17 cellular contexts compared by ENCODE assay signal in genomic region chr11:76657824-76658170, GRCh38. TPM values are rescaled to one million over a fixed set of nuclear protein-coding genes. Genes with fewer than 3 reads are reported as not detected.
DNase-seq lines count a peak whose midpoint lies in the region; ATAC-seq, FAIRE-seq and TF ChIP-seq lines count a peak whose summit lies in the region.
"Had no signal": no experiment of that assay in that cellular context is flagged by ENCODE, and none has a peak within 500 bp of the region (broad histone marks: within the 10 kb centered on the region; RNA-seq: fewer than 3 reads in every experiment).

No MANE protein-coding gene starts in this region.

- TSS peak; percentile 15 for BruUV-seq in endothelial cell of umbilical vein (replicated peaks; lab: Mats Ljungman, UMichigan)

- peaks cover 80% of the 10 kb centered on the region for H3K4me1 ChIP-seq in BLaER1
- H3K4me1 ChIP-seq in Karpas-422 (ENCODE audit: low read length) = peaks cover 18% of the 10 kb centered on the region
- no peaks in the 10 kb centered on the region for H3K4me1 ChIP-seq in endothelial cell of umbilical vein (ENCODE audit: control insufficient read depth, extremely low read depth, insufficient read depth, low read length)
- peaks cover 0 to 3% of the 10 kb centered on the region in 2 donors for H3K4me1 ChIP-seq in gastrocnemius medialis

- in situ Hi-C loops in gastrocnemius medialis (cut with MboI; ENCODE audit: low sequenced_read_pairs in 4 of 4) = no loop called here

- TF ChIP-seq CTCF in endothelial cell of umbilical vein (IDR thresholded peaks at IDR 0.05; ENCODE audit: extremely low read depth in 1 of 2, insufficient read depth in 1 of 2, low read depth in 1 of 2, low read length in 2 of 2) = no peak
- no peak for TF ChIP-seq CTCF in gastrocnemius medialis (IDR thresholded peaks at IDR 0.05 in 4 of 5, conservative IDR thresholded peaks at IDR 0.05 in 1 of 5)

- no peaks in the 10 kb centered on the region for H3K9me3 ChIP-seq in BLaER1
- no peaks in the 10 kb centered on the region for H3K9me3 ChIP-seq in Karpas-422 (ENCODE audit: low read length)
- H3K9me3 ChIP-seq in endothelial cell of umbilical vein (replicated peaks; ENCODE audit: control insufficient read depth, insufficient read depth, low read length) = no peaks in the 10 kb centered on the region
- no peaks in the 10 kb centered on the region for H3K9me3 ChIP-seq in gastrocnemius medialis
- H3K9me3 ChIP-seq: SJCRH30 had no signal

- H3K27ac ChIP-seq in BLaER1 (no peak overlapping the region), Karpas-422 (ENCODE audit: low read length) (no peak overlapping the region), endothelial cell of umbilical vein (ENCODE audit: insufficient read depth, low read depth, low read length) (no peak overlapping the region), gastrocnemius medialis (peak overlapping the region in 3 of 4 donors; percentile 42 to 67 (median 64))
- H3K27ac ChIP-seq: SJCRH30 had no signal

- H2AFZ ChIP-seq in Karpas-422 (ENCODE audit: low read length) (no peak overlapping the region), endothelial cell of umbilical vein (ENCODE audit: low read depth, low read length) (no peak overlapping the region)

- no peak for ATAC-seq in gastrocnemius medialis
- ATAC-seq: CD8-positive, alpha-beta T cell had no signal

- POLR2A ChIA-PET in endothelial cell of umbilical vein (lab: Charles Lee) = no interaction called here

- CTCF ChIA-PET in endothelial cell of umbilical vein (lab: Charles Lee) = interaction anchor here (0.9 kb wide), 1 partner anchor 15 kb away, joined by 3 read pairs; no protein-coding TSS in a partner anchor

- H3K36me3 ChIP-seq in BLaER1 = peaks cover 12% of the 10 kb centered on the region; the same call in 1 of the 2 replicates
- no peaks in the 10 kb centered on the region; the same call in 1 of the 2 replicates for H3K36me3 ChIP-seq in Karpas-422 (ENCODE audit: insufficient read depth, low read length)
- peaks cover 0 to 47% of the 10 kb centered on the region in 2 experiments for H3K36me3 ChIP-seq in endothelial cell of umbilical vein (ENCODE audit: control insufficient read depth in 2 of 2, extremely low read depth in 1 of 2, insufficient read depth in 2 of 2, low read length in 2 of 2)
- peaks cover 0 to 5% of the 10 kb centered on the region in 2 donors for H3K36me3 ChIP-seq in gastrocnemius medialis
- H3K36me3 ChIP-seq: SJCRH30 had no signal

- H3K4me3 ChIP-seq in BLaER1 (no peak overlapping the region), Karpas-422 (ENCODE audit: low read length) (no peak overlapping the region), endothelial cell of umbilical vein (replicated peaks in 1 of 3; ENCODE audit: insufficient read depth in 1 of 3, low read depth in 1 of 3, low read length in 3 of 3) (no peak overlapping the region), gastrocnemius medialis (no peak overlapping the region)
- H3K4me3 ChIP-seq: SJCRH30 had no signal

- H3K79me2 ChIP-seq in Karpas-422 (ENCODE audit: low read length) (no peaks in the 10 kb centered on the region), endothelial cell of umbilical vein (ENCODE audit: control insufficient read depth, insufficient read depth, low read length) (no peaks in the 10 kb centered on the region)

- intact Hi-C loops in endothelial cell of umbilical vein (cut with micrococcal nuclease) = no loop called here
- intact Hi-C loops in gastrocnemius medialis (cut with DNase I; ENCODE audit: low total_unique reads) = no loop called here

- H3K27me3 ChIP-seq in BLaER1 (peaks cover 6% of the 10 kb centered on the region; the same call in 1 of the 2 replicates), Karpas-422 (ENCODE audit: low read length) (no peaks in the 10 kb centered on the region), endothelial cell of umbilical vein (ENCODE audit: control insufficient read depth in 2 of 2, insufficient read depth in 2 of 2, low read length in 2 of 2) (no peaks in the 10 kb centered on the region), gastrocnemius medialis (no peaks in the 10 kb centered on the region)
- H3K27me3 ChIP-seq: SJCRH30 had no signal

- TF ChIP-seq POLR2A in endothelial cell of umbilical vein (IDR thresholded peaks at IDR 0.05; ENCODE audit: low read depth, low read length) = no peak
- TF ChIP-seq POLR2A in gastrocnemius medialis (IDR thresholded peaks at IDR 0.05) = no peak

- no peak for FAIRE-seq in endothelial cell of umbilical vein (lab: Jason Lieb, UNC)
- FAIRE-seq: RCC 7860 had no signal

- H3K4me2 ChIP-seq in BLaER1 (peak overlapping the region; percentile 58), Karpas-422 (ENCODE audit: low read depth, low read length, poor library complexity, severe bottlenecking) (no peak overlapping the region), endothelial cell of umbilical vein (ENCODE audit: insufficient read depth, low read length) (no peak overlapping the region)

- H3K9ac ChIP-seq in BLaER1 (no peak overlapping the region), Karpas-422 (ENCODE audit: low read length) (peak overlapping the region; percentile 21; the same call in 1 of the 2 replicates), endothelial cell of umbilical vein (replicated peaks; ENCODE audit: extremely low read depth, insufficient read depth, low read length) (no peak overlapping the region)

- dilution Hi-C loops in endothelial cell of umbilical vein (cut with MboI; ENCODE audit: extremely low pct_ligation_motif_present, low sequenced_read_pairs) = no loop called here

- 0 out of 2 replicates have a peak, but pooled peaks cover 7% of the 10 kb centered on the region for H4K20me1 ChIP-seq in BLaER1
- H4K20me1 ChIP-seq in Karpas-422 (ENCODE audit: insufficient read depth, low read depth, low read length) = no peaks in the 10 kb centered on the region
- H4K20me1 ChIP-seq in endothelial cell of umbilical vein (replicated peaks; ENCODE audit: control insufficient read depth, extremely low read depth, insufficient read depth, low read length) = no peaks in the 10 kb centered on the region

- H3K9me1 ChIP-seq in endothelial cell of umbilical vein (replicated peaks; ENCODE audit: control insufficient read depth, extremely low read depth, insufficient read depth, low read length) = no peaks in the 10 kb centered on the region

- no peaks in the 10 kb centered on the region for H3K9me2 ChIP-seq in Karpas-422 (replicated peaks; ENCODE audit: insufficient read depth, low read length)

- DNase-seq in Karpas-422 = no peak
- DNase-seq in endothelial cell of umbilical vein (ENCODE audit: low read depth, low spot score) = no peak
- no peak for DNase-seq in gastrocnemius medialis
- DNase-seq in NCI-H1436 treated with DMSO at 0.1 percent for 48 hours (lab: John Stamatoyannopoulos, UW) = no peak
- no peak for DNase-seq in NCI-H2227 (lab: John Stamatoyannopoulos, UW; ENCODE audit: unreplicated experiment)
- no peak for DNase-seq in cerebellum (ENCODE audit: low spot score)
- DNase-seq: AML-193; CD8-positive, alpha-beta T cell; DND-41; GDM1; HFFc6; Kasumi-1; NCI-H2029 treated with DMSO at 0.1 percent for 48 hours; NCI-H510A treated with DMSO at 0.1 percent for 48 hours had no signal

TF ChIP-seq in endothelial cell of umbilical vein, 7 proteins besides CTCF, POLR2A, EP300 and RAD21:
- TF ChIP-seq JUN (IDR thresholded peaks at IDR 0.05; ENCODE audit: borderline replicate concordance, insufficient read depth, insufficient read length, low read depth) = no peak
- TF ChIP-seq MYC (IDR thresholded peaks at IDR 0.05; ENCODE audit: low read depth, low read length) = no peak
- no peak for TF ChIP-seq GATA2 (IDR thresholded peaks at IDR 0.05; ENCODE audit: insufficient read depth, insufficient read length, low read depth, low read length)
- no peak for TF ChIP-seq MAX (IDR thresholded peaks at IDR 0.05; ENCODE audit: insufficient read depth, insufficient read length)
- TF ChIP-seq EZH2 (IDR thresholded peaks at IDR 0.05; ENCODE audit: borderline replicate concordance, low read depth, low read length, severe bottlenecking) = no peak
- TF ChIP-seq POLR2AphosphoS5 (IDR thresholded peaks at IDR 0.05; ENCODE audit: insufficient read depth, low read depth, low read length) = no peak
- TF ChIP-seq FOS (IDR thresholded peaks at IDR 0.05; ENCODE audit: borderline replicate concordance, insufficient read depth, low read length) = no peak

RNA-seq across cellular contexts. Expression of gene LRRC32, which starts 12.8 kb away (rescaled TPM):
- total RNA-seq in Karpas-422 (2014; rRNA removed; shearing (Covaris generic); ENCODE audit: low replicate concordance) = 43.5 and 58.4 TPM in 2 replicates
- total RNA-seq in endothelial cell of umbilical vein = 77.0 and 117 TPM in 2 replicates
- 70.2 and 77.2 TPM in 2 replicates for polyA plus RNA-seq in endothelial cell of umbilical vein
- 57.4 and 58.8 TPM in 2 replicates for polyA plus RNA-seq in endothelial cell of umbilical vein (2011; cell fraction: cytosol; rRNA removed)
- polyA plus RNA-seq in endothelial cell of umbilical vein (2011; cell fraction: nucleus; rRNA removed) = 42.3 and 50.8 TPM in 2 replicates
- 60.8 and 95.7 TPM in 2 replicates for polyA plus RNA-seq in endothelial cell of umbilical vein (2012)
- polyA minus RNA-seq in endothelial cell of umbilical vein = 72.1 and 79.5 TPM in 2 replicates
- polyA minus RNA-seq in endothelial cell of umbilical vein (2011; cell fraction: cytosol; rRNA and poly(A)+ RNA removed) = 0.31 TPM
- polyA minus RNA-seq in endothelial cell of umbilical vein (2011; cell fraction: nucleus; rRNA and poly(A)+ RNA removed) = 17.6 and 21.6 TPM in 2 replicates
- total RNA-seq in gastrocnemius medialis = 10 to 100 TPM; 14.5 to 35.5 (median 23.4) TPM
- total RNA-seq in cerebellum = 3.6 TPM

Comparison
In these comparisons a context has a peak if more than half of its experiments do, and no peak if none do; other contexts are left out.
1. H3K27ac ChIP-seq: peak in gastrocnemius medialis (3 of 4); none in BLaER1 (single experiment), Karpas-422 (single experiment) and endothelial cell of umbilical vein (single experiment).